6 cellular contexts compared by ENCODE assay signal in the genomic region with DNA sequence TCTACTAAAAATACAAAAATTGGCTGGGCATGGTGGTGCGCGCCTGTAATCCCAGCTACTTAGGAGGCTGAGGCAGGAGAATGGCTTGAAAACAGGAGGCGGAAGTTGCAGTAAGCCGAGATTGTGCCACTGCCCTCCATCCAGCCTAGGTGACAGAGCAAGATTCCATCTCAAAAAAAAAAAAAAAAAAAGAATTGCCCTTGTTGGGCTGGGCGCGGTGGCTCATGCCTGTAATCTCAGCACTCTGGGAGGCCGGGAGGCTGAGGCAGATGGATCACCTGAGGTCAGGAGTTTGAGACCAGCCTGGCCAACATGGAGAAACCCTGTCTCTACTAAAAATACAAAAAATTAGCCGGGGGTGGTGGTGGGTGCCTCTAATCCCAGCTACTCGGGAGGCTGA. TPM values are rescaled to one million over a fixed set of nuclear protein-coding genes. Genes with fewer than 3 reads are reported as not detected.
DNase-seq lines count a peak whose midpoint lies in the region; ATAC-seq and TF ChIP-seq lines count a peak whose summit lies in the region.
"Not testable (repeated sequence)": the region's sequence is repeated elsewhere in the genome, so short reads cannot be mapped to it uniquely, and the experiment has no call there.
"Had no signal": no experiment of that assay in that cellular context is flagged by ENCODE, and none has a peak within 500 bp of the region (broad histone marks: within the 10 kb centered on the region; RNA-seq: fewer than 3 reads in every experiment).

No MANE protein-coding gene starts in this region.

- peak overlapping the region; percentile 77 to 95 (median 92) for H3K27ac Mint-ChIP-seq in IgD-negative memory B cell
- peak overlapping the region; percentile 92 for H3K27ac Mint-ChIP-seq in activated CD4-positive, alpha-beta memory T cell treated with anti-CD3 and anti-CD28 coated beads, Interleukin-2, amount 10 ng/mL, durations not matched to agents 7 days and 5 days
- peak overlapping the region; percentile 94 for H3K27ac Mint-ChIP-seq in activated naive CD8-positive, alpha-beta T cell treated with anti-CD3 and anti-CD28 coated beads, Interleukin-2, amount 50 U/mL, for 24 hours

- not testable (repeated sequence) for H3K36me3 Mint-ChIP-seq in IgD-negative memory B cell
- peaks cover 72% of the 10 kb centered on the region for H3K36me3 Mint-ChIP-seq in activated CD4-positive, alpha-beta memory T cell treated with anti-CD3 and anti-CD28 coated beads, Interleukin-2, amount 10 ng/mL, durations not matched to agents 7 days and 5 days (ENCODE audit: low read depth)
- H3K36me3 Mint-ChIP-seq in activated naive CD8-positive, alpha-beta T cell treated with anti-CD3 and anti-CD28 coated beads, Interleukin-2, amount 50 U/mL, for 24 hours (ENCODE audit: low read depth): peaks cover 71% of the 10 kb centered on the region

- H3K27ac ChIP-seq in right cardiac atrium (ENCODE audit: low read length): peak overlapping the region; percentile 90
- H3K27ac ChIP-seq in spleen: peak overlapping the region in 7 of 8 donors; percentile 74 to 92 (median 82)

- H3K36me3 ChIP-seq in spleen: peaks cover 0 to 63% (median 23%) of the 10 kb centered on the region in 6 donors

- TF ChIP-seq POLR2A in spleen (IDR thresholded peaks at IDR 0.05): not testable (repeated sequence)

- not testable (repeated sequence) for H3K9me3 Mint-ChIP-seq in IgD-negative memory B cell; activated CD4-positive, alpha-beta memory T cell treated with anti-CD3 and anti-CD28 coated beads, Interleukin-2, amount 10 ng/mL, durations not matched to agents 7 days and 5 days; activated naive CD8-positive, alpha-beta T cell treated with anti-CD3 and anti-CD28 coated beads, Interleukin-2, amount 50 U/mL, for 24 hours

- H3K4me1 Mint-ChIP-seq in IgD-negative memory B cell: peaks cover 40 to 67% (median 59%) of the 10 kb centered on the region in 3 donors
- peaks cover 88% of the 10 kb centered on the region for H3K4me1 Mint-ChIP-seq in activated CD4-positive, alpha-beta memory T cell treated with anti-CD3 and anti-CD28 coated beads, Interleukin-2, amount 10 ng/mL, durations not matched to agents 7 days and 5 days
- H3K4me1 Mint-ChIP-seq in activated naive CD8-positive, alpha-beta T cell treated with anti-CD3 and anti-CD28 coated beads, Interleukin-2, amount 50 U/mL, for 24 hours: peaks cover 95% of the 10 kb centered on the region

- not testable (repeated sequence) for H3K27me3 ChIP-seq in right cardiac atrium (ENCODE audit: control insufficient read depth, insufficient read depth); spleen (replicated peaks in 1 of 7)

- WGBS in right cardiac atrium: 91% methylated on average over 9 of the region's 9 CpGs
- WGBS in spleen, 5 donors: 76 to 93% (median 87%) methylated on average over 9 of the region's 9 CpGs

- POLR2A ChIA-PET in activated CD4-positive, alpha-beta memory T cell treated with anti-CD3 and anti-CD28 coated beads, Interleukin-2, amount 10 ng/mL, durations not matched to agents 7 days and 5 days (lab: Charles Lee): interaction anchor here (1.4 to 9.9 kb wide), 8 partner anchors 8 to 26 kb away, joined by 7 to 85 read pairs (median 11); a partner anchor contains a TSS

- CTCF ChIA-PET in activated CD4-positive, alpha-beta memory T cell treated with anti-CD3 and anti-CD28 coated beads, Interleukin-2, amount 10 ng/mL, durations not matched to agents 7 days and 5 days (lab: Charles Lee): interaction anchor here (0.7 to 15.3 kb wide), 5 partner anchors 16 to 115 kb away, joined by 3 to 243 read pairs (median 4); a partner anchor contains a TSS

- ATAC-seq in activated naive CD8-positive, alpha-beta T cell treated with anti-CD3 and anti-CD28 coated beads, Interleukin-2, amount 50 U/mL, for 24 hours; right cardiac atrium: not testable (repeated sequence)

- not testable (repeated sequence) for TF ChIP-seq CTCF in spleen (IDR thresholded peaks at IDR 0.05 in 8 of 11, conservative IDR thresholded peaks at IDR 0.05 in 3 of 11)

- peak overlapping the region in 1 of 4 donors; percentile 34 for H3K4me3 Mint-ChIP-seq in IgD-negative memory B cell
- not testable (repeated sequence) for H3K4me3 Mint-ChIP-seq in activated CD4-positive, alpha-beta memory T cell treated with anti-CD3 and anti-CD28 coated beads, Interleukin-2, amount 10 ng/mL, durations not matched to agents 7 days and 5 days
- peak overlapping the region; percentile 34 for H3K4me3 Mint-ChIP-seq in activated naive CD8-positive, alpha-beta T cell treated with anti-CD3 and anti-CD28 coated beads, Interleukin-2, amount 50 U/mL, for 24 hours

- not testable (repeated sequence) for H3K4me3 ChIP-seq in right cardiac atrium (ENCODE audit: low read length); spleen

- DNase-seq in activated CD4-positive, alpha-beta memory T cell treated with anti-CD3 and anti-CD28 coated beads, Interleukin-2, amount 10 ng/mL, durations not matched to agents 7 days and 5 days; activated naive CD8-positive, alpha-beta T cell treated with anti-CD3 and anti-CD28 coated beads, Interleukin-2, amount 50 U/mL, for 24 hours; right cardiac atrium; spleen: not testable (repeated sequence)

- H3K4me1 ChIP-seq in right cardiac atrium (ENCODE audit: control insufficient read depth, insufficient read depth, low read length) (peaks cover 39% of the 10 kb centered on the region), spleen (peaks cover 66 to 91% (median 79%) of the 10 kb centered on the region in 6 donors)

- H3K9me3 ChIP-seq in right cardiac atrium (ENCODE audit: control insufficient read depth, low read length); spleen: not testable (repeated sequence)

- not testable (repeated sequence) for H3K27me3 Mint-ChIP-seq in IgD-negative memory B cell; activated CD4-positive, alpha-beta memory T cell treated with anti-CD3 and anti-CD28 coated beads, Interleukin-2, amount 10 ng/mL, durations not matched to agents 7 days and 5 days; activated naive CD8-positive, alpha-beta T cell treated with anti-CD3 and anti-CD28 coated beads, Interleukin-2, amount 50 U/mL, for 24 hours

- intact Hi-C loops in right cardiac atrium (cut with DNase I); spleen (cut with DNase I; ENCODE audit: low total_unique reads): not testable (repeated sequence)

RNA-seq across cellular contexts. Expression of a gene that starts 21.9 kb away (rescaled TPM):
- polyA plus RNA-seq in IgD-negative memory B cell: 28.2 TPM
- 10 to 100 TPM; 30.4 to 31.2 TPM for total RNA-seq in activated CD4-positive, alpha-beta memory T cell treated with anti-CD3 and anti-CD28 coated beads, Interleukin-2, amount 10 ng/mL, durations not matched to agents 7 days and 5 days
- total RNA-seq in right cardiac atrium: 10 to 100 TPM; 10.9 to 13.4 (median 11.9) TPM
- 7.9 TPM for polyA plus RNA-seq in right cardiac atrium
- 10 to 100 TPM; 17.6 to 30.6 (median 26.6) TPM for total RNA-seq in spleen
- polyA plus RNA-seq in spleen: 10 to 100 TPM in 1 of 3 donors, 1 to 10 TPM in 2; 7.5 to 10.6 (median 8.5) TPM

RNA-seq across cellular contexts. Expression of a gene that starts 22.0 kb away (rescaled TPM):
- 22.8 TPM for polyA plus RNA-seq in IgD-negative memory B cell
- 10 to 100 TPM; 50.4 to 52.2 TPM for total RNA-seq in activated CD4-positive, alpha-beta memory T cell treated with anti-CD3 and anti-CD28 coated beads, Interleukin-2, amount 10 ng/mL, durations not matched to agents 7 days and 5 days
- 10 to 100 TPM; 20.8 to 34.7 (median 32.2) TPM for total RNA-seq in right cardiac atrium
- 34.5 TPM for polyA plus RNA-seq in right cardiac atrium
- total RNA-seq in spleen: 10 to 100 TPM; 31.9 to 66.4 (median 42.8) TPM
- polyA plus RNA-seq in spleen: 10 to 100 TPM; 25.0 to 48.2 (median 40.5) TPM

RNA-seq across cellular contexts. Expression of a gene that starts 24.5 kb away (rescaled TPM):
- 13.8 TPM for polyA plus RNA-seq in IgD-negative memory B cell
- 10 to 100 TPM; 66.7 to 68.9 TPM for total RNA-seq in activated CD4-positive, alpha-beta memory T cell treated with anti-CD3 and anti-CD28 coated beads, Interleukin-2, amount 10 ng/mL, durations not matched to agents 7 days and 5 days
- 10 to 100 TPM; 39.0 to 60.7 (median 51.3) TPM for total RNA-seq in right cardiac atrium
- 25.0 TPM for polyA plus RNA-seq in right cardiac atrium
- total RNA-seq in spleen: 10 to 100 TPM; 24.9 to 62.8 (median 50.7) TPM
- 10 to 100 TPM in 2 of 3 donors, 1 to 10 TPM in 1; 9.8 to 12.3 (median 11.6) TPM for polyA plus RNA-seq in spleen

RNA-seq across cellular contexts. Expression of a gene that starts 43.6 kb away (rescaled TPM):
- 8.2 TPM for polyA plus RNA-seq in IgD-negative memory B cell
- 1 to 10 TPM; 7.4 to 7.5 TPM for total RNA-seq in activated CD4-positive, alpha-beta memory T cell treated with anti-CD3 and anti-CD28 coated beads, Interleukin-2, amount 10 ng/mL, durations not matched to agents 7 days and 5 days
- total RNA-seq in right cardiac atrium: 10 to 100 TPM; 20.2 to 30.8 (median 28.7) TPM
- 18.2 TPM for polyA plus RNA-seq in right cardiac atrium
- 10 to 100 TPM; 26.1 to 40.4 (median 35.7) TPM for total RNA-seq in spleen
- polyA plus RNA-seq in spleen: 1 to 10 TPM; 6.3 to 8.5 (median 7.9) TPM

RNA-seq across cellular contexts. Expression of a gene that starts 52.9 kb away (rescaled TPM):
- polyA plus RNA-seq in IgD-negative memory B cell (0.48 TPM), right cardiac atrium (0.16 TPM), spleen (under 1 TPM; 0.02 to 0.16 (median 0.09) TPM)
- total RNA-seq in activated CD4-positive, alpha-beta memory T cell treated with anti-CD3 and anti-CD28 coated beads, Interleukin-2, amount 10 ng/mL, durations not matched to agents 7 days and 5 days: not detected
- total RNA-seq in right cardiac atrium (under 1 TPM; 0.14 to 0.59 (median 0.36) TPM), spleen (under 1 TPM in 5 of 7 donors, not detected in 2; 0.20 to 0.35 (median 0.27) TPM)
- total RNA-seq: cardiac septum had no signal
